In the genomic region with DNA sequence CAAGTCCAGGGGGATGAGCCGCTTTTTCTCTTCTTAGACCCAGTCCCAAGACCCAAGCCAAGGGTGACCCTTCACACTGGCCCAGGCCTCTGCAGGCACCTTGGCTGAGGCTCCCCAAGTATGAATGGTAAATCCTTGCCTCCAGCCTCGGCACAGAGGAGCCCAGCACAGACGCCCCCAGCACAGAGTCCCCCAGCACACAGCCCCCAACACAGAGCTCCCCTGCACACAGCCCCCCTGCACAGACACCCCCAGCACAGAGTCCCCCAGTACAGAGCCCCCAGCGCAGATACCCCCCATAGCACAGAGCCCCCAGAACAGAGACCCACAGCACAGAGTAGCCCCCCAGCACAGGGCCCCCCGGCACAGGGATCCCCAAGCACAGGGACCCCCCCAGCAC, we compare ENCODE assay signal across 12 cellular contexts. TPM values are rescaled to one million over a fixed set of nuclear protein-coding genes. Genes with fewer than 3 reads are reported as not detected.
DNase-seq lines count a peak whose midpoint lies in the region; ATAC-seq and TF ChIP-seq lines count a peak whose summit lies in the region.
"Had no signal": no experiment of that assay in that cellular context is flagged by ENCODE, and none has a peak within 500 bp of the region (broad histone marks: within the 10 kb centered on the region; RNA-seq: fewer than 3 reads in every experiment).

No MANE protein-coding gene starts in this region.

- no peaks in the 10 kb centered on the region for H3K27me3 ChIP-seq in PC-9 (ENCODE audit: insufficient read depth, low read depth)

- CTCF ChIA-PET in activated CD8-positive, alpha-beta memory T cell treated with anti-CD3 and anti-CD28 coated beads, Interleukin-2, amount 10 ng/mL, durations not matched to agents 7 days and 5 days (lab: Charles Lee), result interaction anchor here (0.7 kb wide), 1 partner anchor 7 kb away, joined by 4 read pairs; no protein-coding TSS in a partner anchor
- CTCF ChIA-PET in PC-9 (lab: Charles Lee), result no interaction called here

- H3K4me2 ChIP-seq in PC-9, result peak overlapping the region; percentile 97; the same call in 1 of the 2 replicates

- H3K27ac Mint-ChIP-seq in activated CD8-positive, alpha-beta memory T cell treated with anti-CD3 and anti-CD28 coated beads, Interleukin-2, amount 10 ng/mL, durations not matched to agents 7 days and 5 days, result no peak overlapping the region
- H3K27ac Mint-ChIP-seq in stimulated activated effector memory CD8-positive, alpha-beta T cell treated with anti-CD3 and anti-CD28 coated beads, Interleukin-12 subunit alpha, Interleukin-12 subunit beta, amount 100 ng/mL, for 72 hours, result no peak overlapping the region

- H3K79me2 ChIP-seq in PC-9 (ENCODE audit: low read depth), result peaks cover 33% of the 10 kb centered on the region

- intact Hi-C loops in PC-9 (cut with micrococcal nuclease; ENCODE audit: unreplicated experiment), result loop anchor here (10.0 kb wide), 1 partner anchor 256 kb away; a partner anchor contains a TSS

- POLR2A ChIA-PET in PC-9 (lab: Charles Lee; ENCODE audit: unreplicated experiment), result interaction anchor here (0.6 kb wide), 1 partner anchor 60 kb away, joined by 3 read pairs; no protein-coding TSS in a partner anchor

- DNase-seq in activated CD8-positive, alpha-beta memory T cell treated with anti-CD3 and anti-CD28 coated beads, Interleukin-2, amount 10 ng/mL, durations not matched to agents 7 days and 5 days, result no peak
- DNase-seq in activated CD8-positive, alpha-beta memory T cell treated with anti-CD3 and anti-CD28 coated beads, Interleukin-2, amount 50 U/mL, for 48 hours, result no peak
- no peak for DNase-seq in PC-9
- DNase-seq in fibroblast of the aortic adventitia (ENCODE audit: low read depth), result no peak
- no peak for DNase-seq in stimulated activated effector memory CD8-positive, alpha-beta T cell treated with anti-CD3 and anti-CD28 coated beads, Interleukin-12 subunit alpha, Interleukin-12 subunit beta, amount 100 ng/mL, for 72 hours (ENCODE audit: low spot score in 2 of 2)
- no peak for DNase-seq in NCI-H1092 (lab: John Stamatoyannopoulos, UW)
- DNase-seq: AML-193; effector CD4-positive, alpha-beta T cell; NCI-H1105; posterior cingulate gyrus had no signal

- peaks cover 29% of the 10 kb centered on the region for H3F3A ChIP-seq in PC-9 (ENCODE audit: insufficient read depth, low read depth)

- H3K36me3 Mint-ChIP-seq in activated CD8-positive, alpha-beta memory T cell treated with anti-CD3 and anti-CD28 coated beads, Interleukin-2, amount 10 ng/mL, durations not matched to agents 7 days and 5 days, result no peaks in the 10 kb centered on the region
- H3K36me3 Mint-ChIP-seq in stimulated activated effector memory CD8-positive, alpha-beta T cell treated with anti-CD3 and anti-CD28 coated beads, Interleukin-12 subunit alpha, Interleukin-12 subunit beta, amount 100 ng/mL, for 72 hours, result peaks cover 30% of the 10 kb centered on the region

- no peak for ATAC-seq in activated CD8-positive, alpha-beta memory T cell treated with anti-CD3 and anti-CD28 coated beads, Interleukin-2, amount 10 ng/mL, durations not matched to agents 7 days and 5 days
- no peak for ATAC-seq in stimulated activated effector memory CD8-positive, alpha-beta T cell treated with anti-CD3 and anti-CD28 coated beads, Interleukin-12 subunit alpha, Interleukin-12 subunit beta, amount 100 ng/mL, for 72 hours
- ATAC-seq in HG03280 (IDR thresholded peaks at IDR 0.05; ENCODE audit: unreplicated experiment) (no peak), GM19455 (IDR thresholded peaks at IDR 0.05; ENCODE audit: unreplicated experiment) (no peak)

- peaks cover 4% of the 10 kb centered on the region; the same call in 1 of the 2 replicates for H4K20me1 ChIP-seq in PC-9 (ENCODE audit: insufficient read depth)

- no peaks in the 10 kb centered on the region for H3K9me2 ChIP-seq in PC-9 (ENCODE audit: insufficient read depth)

- peak overlapping the region; percentile 41 for H3K4me3 Mint-ChIP-seq in activated CD8-positive, alpha-beta memory T cell treated with anti-CD3 and anti-CD28 coated beads, Interleukin-2, amount 10 ng/mL, durations not matched to agents 7 days and 5 days
- H3K4me3 Mint-ChIP-seq in stimulated activated effector memory CD8-positive, alpha-beta T cell treated with anti-CD3 and anti-CD28 coated beads, Interleukin-12 subunit alpha, Interleukin-12 subunit beta, amount 100 ng/mL, for 72 hours, result peak overlapping the region; percentile 49

- H3K27me3 Mint-ChIP-seq in activated CD8-positive, alpha-beta memory T cell treated with anti-CD3 and anti-CD28 coated beads, Interleukin-2, amount 10 ng/mL, durations not matched to agents 7 days and 5 days, result no peaks in the 10 kb centered on the region

- H2AFZ ChIP-seq in PC-9, result no peak overlapping the region

- no peak overlapping the region for H3K4me3 ChIP-seq in PC-9
- peak overlapping the region; percentile 85 for H3K4me3 ChIP-seq in fibroblast of the aortic adventitia (ENCODE audit: low read depth, low read length)

- H3K4me1 Mint-ChIP-seq in activated CD8-positive, alpha-beta memory T cell treated with anti-CD3 and anti-CD28 coated beads, Interleukin-2, amount 10 ng/mL, durations not matched to agents 7 days and 5 days, result peaks cover 17% of the 10 kb centered on the region
- H3K4me1 Mint-ChIP-seq in stimulated activated effector memory CD8-positive, alpha-beta T cell treated with anti-CD3 and anti-CD28 coated beads, Interleukin-12 subunit alpha, Interleukin-12 subunit beta, amount 100 ng/mL, for 72 hours, result peaks cover 28% of the 10 kb centered on the region

- H3K9me3 Mint-ChIP-seq in activated CD8-positive, alpha-beta memory T cell treated with anti-CD3 and anti-CD28 coated beads, Interleukin-2, amount 10 ng/mL, durations not matched to agents 7 days and 5 days (ENCODE audit: low read depth), result no peaks in the 10 kb centered on the region
- no peaks in the 10 kb centered on the region for H3K9me3 Mint-ChIP-seq in stimulated activated effector memory CD8-positive, alpha-beta T cell treated with anti-CD3 and anti-CD28 coated beads, Interleukin-12 subunit alpha, Interleukin-12 subunit beta, amount 100 ng/mL, for 72 hours

- TF ChIP-seq CTCF in PC-9 (conservative IDR thresholded peaks at IDR 0.05) (no peak), fibroblast of the aortic adventitia (IDR thresholded peaks at IDR 0.05; ENCODE audit: insufficient read depth, low read length) (no peak)

- peaks cover 29% of the 10 kb centered on the region for H3K4me1 ChIP-seq in PC-9 (replicated peaks; ENCODE audit: insufficient read depth)

- H3K9me3 ChIP-seq in PC-9 (ENCODE audit: insufficient read depth, low read depth), result no peaks in the 10 kb centered on the region

- H3K36me3 ChIP-seq in PC-9 (ENCODE audit: low read depth), result no peaks in the 10 kb centered on the region

- H3K27ac ChIP-seq in PC-9, result no peak overlapping the region

- BruUV-seq in PC-9 (replicated peaks; lab: Mats Ljungman, UMichigan), result no TSS peak

RNA-seq across cellular contexts. Expression of a gene that starts 1.0 kb away (rescaled TPM):
- total RNA-seq in activated CD8-positive, alpha-beta memory T cell treated with anti-CD3 and anti-CD28 coated beads, Interleukin-2, amount 10 ng/mL, durations not matched to agents 7 days and 5 days, result 10 to 100 TPM; 42.5 to 47.3 TPM
- 64.2 and 69.6 TPM in 2 replicates for total RNA-seq in PC-9 (2021)
- 13.3 and 22.4 TPM in 2 replicates for total RNA-seq in fibroblast of the aortic adventitia (ENCODE audit: low replicate concordance)

RNA-seq across cellular contexts. Expression of a gene that starts 4.5 kb away (rescaled TPM):
- 10 to 100 TPM; 86.7 to 92.6 TPM for total RNA-seq in activated CD8-positive, alpha-beta memory T cell treated with anti-CD3 and anti-CD28 coated beads, Interleukin-2, amount 10 ng/mL, durations not matched to agents 7 days and 5 days
- 144 and 158 TPM in 2 replicates for total RNA-seq in PC-9 (2021)
- 85.0 and 86.0 TPM in 2 replicates for total RNA-seq in fibroblast of the aortic adventitia (ENCODE audit: low replicate concordance)

RNA-seq across cellular contexts. Expression of a gene that starts 8.6 kb away (rescaled TPM):
- 100 to 1,000 TPM in 1 of 2 experiments, 10 to 100 TPM in 1; 74.7 to 108 TPM for total RNA-seq in activated CD8-positive, alpha-beta memory T cell treated with anti-CD3 and anti-CD28 coated beads, Interleukin-2, amount 10 ng/mL, durations not matched to agents 7 days and 5 days
- 118 and 126 TPM in 2 replicates for total RNA-seq in PC-9 (2021)
- 12.7 and 25.0 TPM in 2 replicates for total RNA-seq in fibroblast of the aortic adventitia (ENCODE audit: low replicate concordance)

RNA-seq across cellular contexts. Expression of a gene that starts 9.8 kb away (rescaled TPM):
- total RNA-seq in activated CD8-positive, alpha-beta memory T cell treated with anti-CD3 and anti-CD28 coated beads, Interleukin-2, amount 10 ng/mL, durations not matched to agents 7 days and 5 days, result under 1 TPM; 0.12 to 0.23 TPM
- total RNA-seq in PC-9 (2021), result 6.9 and 9.2 TPM in 2 replicates
- total RNA-seq in fibroblast of the aortic adventitia (ENCODE audit: low replicate concordance), result 0.18 and 0.25 TPM in 2 replicates

RNA-seq across cellular contexts. Expression of a gene that starts 27.3 kb away (rescaled TPM):
- total RNA-seq in activated CD8-positive, alpha-beta memory T cell treated with anti-CD3 and anti-CD28 coated beads, Interleukin-2, amount 10 ng/mL, durations not matched to agents 7 days and 5 days, result 100 to 1,000 TPM; 134 to 168 TPM
- total RNA-seq in PC-9 (2021) (143 and 173 TPM in 2 replicates), fibroblast of the aortic adventitia (ENCODE audit: low replicate concordance) (24.4 and 34.5 TPM in 2 replicates)
